ENCODE assay signal across 1 cellular context in the genomic region with DNA sequence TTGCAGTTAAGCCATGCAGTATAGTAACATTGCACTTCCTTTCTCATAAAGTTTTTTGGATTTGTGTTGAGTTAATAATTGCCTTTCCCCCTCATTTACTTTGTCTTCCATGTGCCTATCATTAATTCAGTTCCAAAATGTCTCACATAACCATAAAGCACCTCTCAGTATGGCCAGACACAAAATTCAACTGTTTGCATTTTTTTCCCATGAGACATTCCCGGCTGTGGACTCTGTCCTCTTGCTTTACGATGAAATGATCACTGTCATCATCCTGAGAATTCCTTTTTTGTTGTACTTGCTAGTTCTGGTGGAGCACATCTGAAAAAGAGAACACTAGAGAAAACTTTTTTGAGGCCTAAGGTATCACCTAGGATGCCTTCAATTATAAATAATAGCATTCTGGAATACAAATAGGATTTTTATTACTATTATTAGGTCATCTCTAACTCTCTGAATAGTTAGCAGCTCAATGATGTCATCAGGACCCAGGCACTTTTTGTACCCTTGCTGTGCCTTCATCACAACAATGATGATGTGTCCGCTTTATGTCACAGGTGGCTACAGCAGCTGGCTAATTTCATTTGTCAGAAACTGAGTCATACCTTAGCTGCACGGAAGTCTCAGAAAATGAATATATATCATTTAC.
TF ChIP-seq lines count a peak whose summit lies in the region.

No MANE protein-coding gene starts in this region.

TF ChIP-seq in HepG2, 621 proteins besides CTCF, POLR2A, EP300 and RAD21 (continued from another document and continues in another):
- TF ChIP-seq HOMEZ (CRISPR knock-in tag; IDR thresholded peaks at IDR 0.05; ENCODE audit: low read depth) = peak; percentile 82; the same call in 1 of the 2 replicates
- TF ChIP-seq TBP (CRISPR knock-in tag; IDR thresholded peaks at IDR 0.05) = no peak
- no peak for TF ChIP-seq GLMP (CRISPR knock-in tag; IDR thresholded peaks at IDR 0.05; ENCODE audit: borderline replicate concordance)
- TF ChIP-seq FOXA3 (CRISPR knock-in tag; IDR thresholded peaks at IDR 0.05) = peak; percentile 41; the same call in 1 of the 2 replicates
- no peak for TF ChIP-seq ZNF605 (CRISPR knock-in tag; IDR thresholded peaks at IDR 0.05)
- no peak for TF ChIP-seq POLR2G (IDR thresholded peaks at IDR 0.05; ENCODE audit: low read depth, low read length)
- TF ChIP-seq IKZF1 (IDR thresholded peaks at IDR 0.05) = no peak
- TF ChIP-seq TERF1 (CRISPR knock-in tag; IDR thresholded peaks at IDR 0.05) = no peak
- TF ChIP-seq ELF1 (CRISPR knock-in tag; IDR thresholded peaks at IDR 0.05) = no peak
- TF ChIP-seq ZNF784 (CRISPR knock-in tag; IDR thresholded peaks at IDR 0.05; ENCODE audit: borderline replicate concordance) = no peak
- TF ChIP-seq HMG20A (CRISPR knock-in tag; IDR thresholded peaks at IDR 0.05; ENCODE audit: borderline replicate concordance) = peak; percentile 51; the same call in 1 of the 2 replicates
- TF ChIP-seq ZNF543 (CRISPR knock-in tag; IDR thresholded peaks at IDR 0.05) = no peak
- TF ChIP-seq NCOA5 (CRISPR knock-in tag; IDR thresholded peaks at IDR 0.05) = no peak
- TF ChIP-seq XRCC5 (optimal IDR thresholded peaks at IDR 0.05; ENCODE audit: low read length) = no peak
- peak; percentile 45; the same call in 1 of the 2 replicates for TF ChIP-seq SOX5 (CRISPR knock-in tag; IDR thresholded peaks at IDR 0.05; ENCODE audit: borderline replicate concordance)
- no peak for TF ChIP-seq CENPX (CRISPR knock-in tag; IDR thresholded peaks at IDR 0.05)
- TF ChIP-seq SOX6 (IDR thresholded peaks at IDR 0.05) = no peak
- 0 out of 2 replicates have a peak, but pooled peaks have one; percentile 34 for TF ChIP-seq SOX6 (CRISPR knock-in tag; IDR thresholded peaks at IDR 0.05)
- TF ChIP-seq RXRB (CRISPR knock-in tag; IDR thresholded peaks at IDR 0.05; ENCODE audit: borderline replicate concordance) = peak; percentile 25; the same call in 1 of the 2 replicates
- TF ChIP-seq TBX3 (IDR thresholded peaks at IDR 0.05; ENCODE audit: borderline replicate concordance) = no peak
- TF ChIP-seq PCBP2 (optimal IDR thresholded peaks at IDR 0.05; ENCODE audit: low read depth, low read length, poor library complexity, severe bottlenecking) = no peak
- TF ChIP-seq GATAD2A (CRISPR knock-in tag; IDR thresholded peaks at IDR 0.05) = peak; percentile 50; the same call in 1 of the 2 replicates
- TF ChIP-seq TCF7 (IDR thresholded peaks at IDR 0.05; ENCODE audit: low read depth) = no peak
- TF ChIP-seq ZNF781 (CRISPR knock-in tag; IDR thresholded peaks at IDR 0.05; ENCODE audit: borderline replicate concordance, not compliant biosample characterization) = no peak
- TF ChIP-seq ZNF776 (CRISPR knock-in tag; IDR thresholded peaks at IDR 0.05) = no peak
- TF ChIP-seq, protein P1, sequence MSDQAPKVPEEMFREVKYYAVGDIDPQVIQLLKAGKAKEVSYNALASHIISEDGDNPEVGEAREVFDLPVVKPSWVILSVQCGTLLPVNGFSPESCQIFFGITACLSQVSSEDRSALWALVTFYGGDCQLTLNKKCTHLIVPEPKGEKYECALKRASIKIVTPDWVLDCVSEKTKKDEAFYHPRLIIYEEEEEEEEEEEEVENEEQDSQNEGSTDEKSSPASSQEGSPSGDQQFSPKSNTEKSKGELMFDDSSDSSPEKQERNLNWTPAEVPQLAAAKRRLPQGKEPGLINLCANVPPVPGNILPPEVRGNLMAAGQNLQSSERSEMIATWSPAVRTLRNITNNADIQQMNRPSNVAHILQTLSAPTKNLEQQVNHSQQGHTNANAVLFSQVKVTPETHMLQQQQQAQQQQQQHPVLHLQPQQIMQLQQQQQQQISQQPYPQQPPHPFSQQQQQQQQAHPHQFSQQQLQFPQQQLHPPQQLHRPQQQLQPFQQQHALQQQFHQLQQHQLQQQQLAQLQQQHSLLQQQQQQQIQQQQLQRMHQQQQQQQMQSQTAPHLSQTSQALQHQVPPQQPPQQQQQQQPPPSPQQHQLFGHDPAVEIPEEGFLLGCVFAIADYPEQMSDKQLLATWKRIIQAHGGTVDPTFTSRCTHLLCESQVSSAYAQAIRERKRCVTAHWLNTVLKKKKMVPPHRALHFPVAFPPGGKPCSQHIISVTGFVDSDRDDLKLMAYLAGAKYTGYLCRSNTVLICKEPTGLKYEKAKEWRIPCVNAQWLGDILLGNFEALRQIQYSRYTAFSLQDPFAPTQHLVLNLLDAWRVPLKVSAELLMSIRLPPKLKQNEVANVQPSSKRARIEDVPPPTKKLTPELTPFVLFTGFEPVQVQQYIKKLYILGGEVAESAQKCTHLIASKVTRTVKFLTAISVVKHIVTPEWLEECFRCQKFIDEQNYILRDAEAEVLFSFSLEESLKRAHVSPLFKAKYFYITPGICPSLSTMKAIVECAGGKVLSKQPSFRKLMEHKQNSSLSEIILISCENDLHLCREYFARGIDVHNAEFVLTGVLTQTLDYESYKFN (CRISPR knock-in tag; conservative IDR thresholded peaks at IDR 0.05) = peak; percentile 59
- TF ChIP-seq ZNF549 (CRISPR knock-in tag; IDR thresholded peaks at IDR 0.05) = no peak
- no peak for TF ChIP-seq MXD1 (CRISPR knock-in tag; IDR thresholded peaks at IDR 0.05)
- TF ChIP-seq ZKSCAN1 (IDR thresholded peaks at IDR 0.05; ENCODE audit: low read length) = peak; percentile 37; the same call in 1 of the 2 replicates
- peak; percentile 30; the same call in 1 of the 2 replicates for TF ChIP-seq RARA (CRISPR knock-in tag; IDR thresholded peaks at IDR 0.05)
- 0 out of 2 replicates have a peak, but pooled peaks have one; percentile 51 for TF ChIP-seq RCOR2 (CRISPR knock-in tag; IDR thresholded peaks at IDR 0.05)
- no peak for TF ChIP-seq FOXC1 (CRISPR knock-in tag; IDR thresholded peaks at IDR 0.05; ENCODE audit: borderline replicate concordance)
- TF ChIP-seq, protein P2, sequence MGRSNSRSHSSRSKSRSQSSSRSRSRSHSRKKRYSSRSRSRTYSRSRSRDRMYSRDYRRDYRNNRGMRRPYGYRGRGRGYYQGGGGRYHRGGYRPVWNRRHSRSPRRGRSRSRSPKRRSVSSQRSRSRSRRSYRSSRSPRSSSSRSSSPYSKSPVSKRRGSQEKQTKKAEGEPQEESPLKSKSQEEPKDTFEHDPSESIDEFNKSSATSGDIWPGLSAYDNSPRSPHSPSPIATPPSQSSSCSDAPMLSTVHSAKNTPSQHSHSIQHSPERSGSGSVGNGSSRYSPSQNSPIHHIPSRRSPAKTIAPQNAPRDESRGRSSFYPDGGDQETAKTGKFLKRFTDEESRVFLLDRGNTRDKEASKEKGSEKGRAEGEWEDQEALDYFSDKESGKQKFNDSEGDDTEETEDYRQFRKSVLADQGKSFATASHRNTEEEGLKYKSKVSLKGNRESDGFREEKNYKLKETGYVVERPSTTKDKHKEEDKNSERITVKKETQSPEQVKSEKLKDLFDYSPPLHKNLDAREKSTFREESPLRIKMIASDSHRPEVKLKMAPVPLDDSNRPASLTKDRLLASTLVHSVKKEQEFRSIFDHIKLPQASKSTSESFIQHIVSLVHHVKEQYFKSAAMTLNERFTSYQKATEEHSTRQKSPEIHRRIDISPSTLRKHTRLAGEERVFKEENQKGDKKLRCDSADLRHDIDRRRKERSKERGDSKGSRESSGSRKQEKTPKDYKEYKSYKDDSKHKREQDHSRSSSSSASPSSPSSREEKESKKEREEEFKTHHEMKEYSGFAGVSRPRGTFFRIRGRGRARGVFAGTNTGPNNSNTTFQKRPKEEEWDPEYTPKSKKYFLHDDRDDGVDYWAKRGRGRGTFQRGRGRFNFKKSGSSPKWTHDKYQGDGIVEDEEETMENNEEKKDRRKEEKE (IDR thresholded peaks at IDR 0.05) = no peak
- no peak for TF ChIP-seq MYC (CRISPR knock-in tag; IDR thresholded peaks at IDR 0.05; ENCODE audit: borderline replicate concordance)
- TF ChIP-seq NPAS2 (CRISPR knock-in tag; IDR thresholded peaks at IDR 0.05; ENCODE audit: borderline replicate concordance) = no peak
- TF ChIP-seq ZNF44 (CRISPR knock-in tag; IDR thresholded peaks at IDR 0.05) = no peak
- TF ChIP-seq IKZF5 (CRISPR knock-in tag; IDR thresholded peaks at IDR 0.05) = no peak
- no peak for TF ChIP-seq STAG1 (CRISPR knock-in tag; IDR thresholded peaks at IDR 0.05)
- peak; percentile 93 for TF ChIP-seq FOSL2 (CRISPR knock-in tag; IDR thresholded peaks at IDR 0.05)
- TF ChIP-seq AHDC1 (CRISPR knock-in tag; IDR thresholded peaks at IDR 0.05; ENCODE audit: borderline replicate concordance) = peak; percentile 56; the same call in 1 of the 2 replicates
- TF ChIP-seq, protein P3, sequence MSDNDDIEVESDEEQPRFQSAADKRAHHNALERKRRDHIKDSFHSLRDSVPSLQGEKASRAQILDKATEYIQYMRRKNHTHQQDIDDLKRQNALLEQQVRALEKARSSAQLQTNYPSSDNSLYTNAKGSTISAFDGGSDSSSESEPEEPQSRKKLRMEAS (IDR thresholded peaks at IDR 0.05) = no peak
